33 cellular contexts compared by ENCODE assay signal in the genomic region with DNA sequence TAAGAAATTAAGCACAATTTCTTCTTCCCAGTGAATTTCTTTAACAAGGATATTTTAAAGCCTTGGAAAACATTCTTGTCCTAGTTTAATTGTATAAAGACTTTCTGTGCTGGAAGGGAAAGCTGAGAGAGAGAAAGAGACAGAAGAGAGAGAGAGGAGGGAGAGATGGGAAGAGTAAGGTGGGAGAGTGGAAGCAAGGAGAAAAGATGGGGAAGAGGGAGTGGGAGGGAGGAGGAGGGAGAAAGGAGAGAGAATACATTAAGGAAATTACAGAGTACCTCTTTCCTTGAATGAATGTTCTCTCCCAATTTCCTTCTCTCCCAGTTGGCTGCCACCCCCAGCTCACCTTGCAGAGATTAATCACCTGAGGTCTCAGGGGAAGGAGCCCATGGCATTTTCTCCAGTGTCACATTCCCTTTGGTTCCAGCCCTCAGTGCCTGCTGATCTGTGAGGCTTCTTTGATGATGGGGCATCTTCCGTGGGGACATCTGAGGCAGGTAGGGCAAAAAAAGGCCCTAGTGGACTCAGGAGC. TPM values are rescaled to one million over a fixed set of nuclear protein-coding genes. Genes with fewer than 3 reads are reported as not detected.
"Had no signal": no experiment of that assay in that cellular context is flagged by ENCODE, and none has a peak within 500 bp of the region (broad histone marks: within the 10 kb centered on the region; RNA-seq: fewer than 3 reads in every experiment).

No MANE protein-coding gene starts in this region.

- H3K27ac ChIP-seq: neutrophil, pancreas, prostate gland, right lobe of liver, sigmoid colon, suprapubic skin, testis, tibial artery, upper lobe of left lung, vagina had no signal

- ATAC-seq: naive thymus-derived CD8-positive, alpha-beta T cell; natural killer cell treated with Interleukin-12 subunit alpha and Interleukin-12 subunit beta and Interleukin-15 and Interleukin-18, amount 100 ng/mL, for 72 hours; pancreas; right cardiac atrium; right lobe of liver; stimulated activated memory B cell treated with anti-CD40 and anti-IgM and Interleukin-4, amounts not matched to agents 10 μg/mL and 1 μg/mL and 100 μg/mL, for 72 hours; stimulated activated naive CD8-positive, alpha-beta T cell treated with anti-CD3 and anti-CD28 coated beads, Interleukin-15, amount 100 ng/mL, for 72 hours; stimulated activated naive CD8-positive, alpha-beta T cell treated with anti-CD3 and anti-CD28 coated beads, Interleukin-15, Interleukin-2, amounts not matched to agents 100 U/mL and 50 U/mL, for 24 hours had no signal

- H3K4me3 ChIP-seq: pancreas, prostate gland, right lobe of liver, sigmoid colon, suprapubic skin, testis, tibial artery, upper lobe of left lung, vagina had no signal

- H3K36me3 ChIP-seq: neutrophil, pancreas, prostate gland, right lobe of liver, sigmoid colon, suprapubic skin, tibial artery, upper lobe of left lung, vagina had no signal

- H3K27me3 ChIP-seq: testis, vagina had no signal

- H3K4me1 ChIP-seq: pancreas, prostate gland, right lobe of liver had no signal

- DNase-seq: naive B cell; naive thymus-derived CD8-positive, alpha-beta T cell; nephron progenitor cell; pancreas; right cardiac atrium; right lobe of liver; sigmoid colon; small intestine; stimulated activated CD4-positive, alpha-beta T cell treated with anti-CD3 and anti-CD28 coated beads, Interleukin-15, amount 100 ng/mL, for 24 hours; stimulated activated CD4-positive, alpha-beta T cell treated with anti-CD3 and anti-CD28 coated beads, Interleukin-4, amount 100 ng/mL, for 1 hour; stimulated activated CD4-positive, alpha-beta T cell treated with anti-CD3 and anti-CD28 coated beads, Interleukin-4, amount 100 ng/mL, for 4 hours; stimulated activated CD8-positive, alpha-beta memory T cell treated with anti-CD3 and anti-CD28 coated beads, Interleukin-4, amount 100 ng/mL, for 48 hours; stimulated activated naive CD4-positive, alpha-beta T cell; stimulated activated naive CD8-positive, alpha-beta T cell treated with anti-CD3 and anti-CD28 coated beads, Interleukin-15, amount 100 ng/mL, for 72 hours; stimulated activated naive CD8-positive, alpha-beta T cell treated with anti-CD3 and anti-CD28 coated beads, Interleukin-15, Interleukin-2, amounts not matched to agents 100 U/mL and 50 U/mL, for 24 hours; substantia nigra; testis; tibial artery; trophoblast cell; upper lobe of left lung had no signal

- H3K9me3 ChIP-seq: neutrophil, pancreas, prostate gland, right lobe of liver, sigmoid colon, suprapubic skin, testis, tibial artery, upper lobe of left lung, vagina had no signal

RNA-seq across cellular contexts. Expression of a gene that starts 32.4 kb away (rescaled TPM):
- total RNA-seq: naive thymus-derived CD8-positive, alpha-beta T cell; natural killer cell treated with Interleukin-12 subunit alpha and Interleukin-12 subunit beta and Interleukin-15 and Interleukin-18, amount 100 ng/mL, for 72 hours; neural crest cell; omental fat pad; osteocyte; pancreas; posterior vena cava; prostate gland; pulmonary artery endothelial cell; renal cortical epithelial cell; right cardiac atrium; right lobe of liver; sigmoid colon; suprapubic skin; upper lobe of left lung; ureter; vagina had no signal

RNA-seq across cellular contexts. Expression of a gene that starts 54.8 kb away (rescaled TPM):
- total RNA-seq: pulmonary artery endothelial cell, renal cortical epithelial cell had no signal
